1 cellular context compared by ENCODE assay signal in the genomic region with DNA sequence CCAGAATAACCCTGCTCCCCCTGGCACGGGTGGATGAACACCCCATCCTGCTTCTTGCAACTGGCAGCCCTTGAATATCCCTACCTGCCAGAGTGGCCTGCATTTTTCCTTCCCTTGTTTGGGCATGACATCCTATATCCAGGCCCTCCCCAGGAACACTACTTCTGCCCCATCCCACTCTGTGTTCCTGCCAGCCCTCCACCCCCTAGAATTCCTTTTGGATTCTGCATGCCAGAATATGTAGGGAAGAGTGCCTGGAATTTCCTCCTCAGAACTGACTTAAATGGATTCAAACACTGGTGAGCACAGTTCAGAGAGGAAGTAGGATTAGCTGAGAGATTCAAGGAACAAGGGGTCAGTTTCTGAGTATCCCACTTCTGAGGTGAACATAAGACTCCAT.
TF ChIP-seq lines count a peak whose summit lies in the region.

No MANE protein-coding gene starts in this region.

TF ChIP-seq in SK-N-SH, 30 proteins besides CTCF, POLR2A, EP300 and RAD21 (continued from another document):
- TF ChIP-seq, protein P1, sequence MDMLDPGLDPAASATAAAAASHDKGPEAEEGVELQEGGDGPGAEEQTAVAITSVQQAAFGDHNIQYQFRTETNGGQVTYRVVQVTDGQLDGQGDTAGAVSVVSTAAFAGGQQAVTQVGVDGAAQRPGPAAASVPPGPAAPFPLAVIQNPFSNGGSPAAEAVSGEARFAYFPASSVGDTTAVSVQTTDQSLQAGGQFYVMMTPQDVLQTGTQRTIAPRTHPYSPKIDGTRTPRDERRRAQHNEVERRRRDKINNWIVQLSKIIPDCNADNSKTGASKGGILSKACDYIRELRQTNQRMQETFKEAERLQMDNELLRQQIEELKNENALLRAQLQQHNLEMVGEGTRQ (IDR thresholded peaks at IDR 0.05; ENCODE audit: borderline replicate concordance, low read depth, low read length) = no peak
- TF ChIP-seq CHD2 (IDR thresholded peaks at IDR 0.05; ENCODE audit: low read length, partially characterized antibody) = no peak
- no peak for TF ChIP-seq MXI1 (IDR thresholded peaks at IDR 0.05; ENCODE audit: low read depth, low read length)
- no peak for TF ChIP-seq GABPA (IDR thresholded peaks at IDR 0.05; ENCODE audit: low read depth)
- TF ChIP-seq SIN3A (IDR thresholded peaks at IDR 0.05; ENCODE audit: borderline replicate concordance, low read depth, low read length) = no peak
- no peak for TF ChIP-seq TEAD4 (IDR thresholded peaks at IDR 0.05; ENCODE audit: borderline replicate concordance, insufficient read depth)
- TF ChIP-seq TAF1 (IDR thresholded peaks at IDR 0.05; ENCODE audit: borderline replicate concordance, low read depth, low read length) = no peak
- TF ChIP-seq POLR2AphosphoS5 (IDR thresholded peaks at IDR 0.05; ENCODE audit: low read depth, low read length) = no peak
TF ChIP-seq in SK-N-SH: peak in this region for 0.
